In genomic region chr10:79331226-79331625, GRCh38 we compare ENCODE assay signal across 10 cellular contexts. TPM values are rescaled to one million over a fixed set of nuclear protein-coding genes. Genes with fewer than 3 reads are reported as not detected.
DNase-seq lines count a peak whose midpoint lies in the region; ATAC-seq and TF ChIP-seq lines count a peak whose summit lies in the region.
"Had no signal": no experiment of that assay in that cellular context is flagged by ENCODE, and none has a peak within 500 bp of the region (broad histone marks: within the 10 kb centered on the region; RNA-seq: fewer than 3 reads in every experiment).

No MANE protein-coding gene starts in this region.

- peak overlapping the region; percentile 50 for H3K4me3 Mint-ChIP-seq in T-helper 2 cell treated with Interferon-gamma antibody and Interleukin-4, amounts not matched to agents 5 μg/mL and 100 μg/mL, for 36 hours
- no peak overlapping the region for H3K4me3 Mint-ChIP-seq in T-helper 17 cell

- H3K36me3 ChIP-seq in HCT116 (ENCODE audit: control insufficient read depth in 1 of 2, insufficient read depth in 2 of 2, low read length in 2 of 2) (no peaks in the 10 kb centered on the region), neuronal stem cell (replicated peaks in 1 of 2; ENCODE audit: control insufficient read depth in 2 of 2, insufficient read depth in 2 of 2, low read length in 2 of 2) (peaks cover 0 to 2% of the 10 kb centered on the region in 2 donors)
- H3K36me3 ChIP-seq: heart left ventricle, thyroid gland had no signal

- H3K9me2 ChIP-seq in HCT116 (ENCODE audit: insufficient read depth), result no peaks in the 10 kb centered on the region

- H3K14ac ChIP-seq in neuronal stem cell (ENCODE audit: low read length), result no peak overlapping the region

- no peak overlapping the region for H2BK15ac ChIP-seq in neuronal stem cell (ENCODE audit: low read length)

- no peaks in the 10 kb centered on the region for H3K79me1 ChIP-seq in neuronal stem cell (ENCODE audit: low read depth, low read length)

- no peak for TF ChIP-seq RAD21 in HCT116 (IDR thresholded peaks at IDR 0.05; ENCODE audit: low read depth)

- RAD21 ChIA-PET in HCT116 (lab: Charles Lee; ENCODE audit: low non-redundant PET in 1 of 2, low total read pairs in 2 of 2, uncharacterized antibody in 2 of 2, unreplicated experiment in 2 of 2), result no interaction called here

- CTCF ChIA-PET in HCT116 (lab: Charles Lee), result no interaction called here

- no peak overlapping the region for H4K91ac ChIP-seq in neuronal stem cell (ENCODE audit: low read depth, low read length, poor library complexity)

- no peaks in the 10 kb centered on the region for H3K27me3 Mint-ChIP-seq in T-helper 2 cell treated with Interferon-gamma antibody and Interleukin-4, amounts not matched to agents 5 μg/mL and 100 μg/mL, for 36 hours (ENCODE audit: low read depth)
- H3K27me3 Mint-ChIP-seq in T-helper 17 cell, result no peaks in the 10 kb centered on the region

- H3K27ac ChIP-seq in HCT116 (ENCODE audit: low read depth, low read length) (no peak overlapping the region), neuronal stem cell (replicated peaks; ENCODE audit: low read length) (no peak overlapping the region)
- H3K27ac ChIP-seq: thyroid gland had no signal

- POLR2A ChIA-PET in HCT116 (lab: Charles Lee), result no interaction called here

- H3K4me2 ChIP-seq in HCT116 (ENCODE audit: low read length) (no peak overlapping the region), neuronal stem cell (ENCODE audit: insufficient read depth, low read length, poor library complexity, severe bottlenecking) (no peak overlapping the region)

- H4K20me1 ChIP-seq in HCT116 (ENCODE audit: insufficient read depth), result no peaks in the 10 kb centered on the region

- H3K9ac ChIP-seq in HCT116 (ENCODE audit: low read length), result no peak overlapping the region
- no peak overlapping the region for H3K9ac ChIP-seq in neuronal stem cell (ENCODE audit: low read depth, low read length, poor library complexity)

- H3K9me3 ChIP-seq in HCT116 (ENCODE audit: control insufficient read depth in 1 of 2, insufficient read depth in 1 of 2, low read depth in 1 of 2, low read length in 2 of 2) (no peaks in the 10 kb centered on the region), T-helper 17 cell (ENCODE audit: control insufficient read depth, low read length, poor library complexity, severe bottlenecking) (no peaks in the 10 kb centered on the region), neuronal stem cell (replicated peaks in 1 of 2; ENCODE audit: control insufficient read depth in 2 of 2, insufficient read depth in 1 of 2, low read depth in 1 of 2, low read length in 2 of 2) (peaks cover 0 to 4% of the 10 kb centered on the region in 2 donors)
- H3K9me3 ChIP-seq: heart left ventricle, thyroid gland had no signal

- peak overlapping the region; percentile 6 for H3K18ac ChIP-seq in neuronal stem cell (ENCODE audit: low read length)

- intact Hi-C loops in HCT116 (cut with micrococcal nuclease), result no loop called here

- H3K4me1 ChIP-seq in HCT116 (ENCODE audit: control insufficient read depth in 1 of 2, insufficient read depth in 2 of 2, low read length in 2 of 2) (peaks cover 0 to 40% of the 10 kb centered on the region in 2 experiments; a peak in 2 of 4 replicates), neuronal stem cell (ENCODE audit: control insufficient read depth in 2 of 2, insufficient read depth in 1 of 2, low read depth in 1 of 2, low read length in 2 of 2) (peaks cover 0 to 1% of the 10 kb centered on the region in 2 donors)

- H3K79me2 ChIP-seq in HCT116 (ENCODE audit: insufficient read depth, low read length), result no peaks in the 10 kb centered on the region

- H3K4me3 ChIP-seq in HCT116 (replicated peaks in 1 of 2; ENCODE audit: low read depth in 1 of 2, low read length in 2 of 2) (no peak overlapping the region), neuronal stem cell (ENCODE audit: low read length in 2 of 2) (no peak overlapping the region)
- H3K4me3 ChIP-seq: heart left ventricle, thyroid gland had no signal

- BruUV-seq in HCT116 (replicated peaks; lab: Mats Ljungman, UMichigan), result no TSS peak

- H3K4me1 Mint-ChIP-seq in T-helper 2 cell treated with Interferon-gamma antibody and Interleukin-4, amounts not matched to agents 5 μg/mL and 100 μg/mL, for 36 hours (ENCODE audit: low read depth), result peaks cover 29% of the 10 kb centered on the region
- H3K4me1 Mint-ChIP-seq in T-helper 17 cell, result peaks cover 29% of the 10 kb centered on the region

- no peak for TF ChIP-seq CTCF in HCT116 (IDR thresholded peaks at IDR 0.05 in 2 of 3, conservative IDR thresholded peaks at IDR 0.05 in 1 of 3; ENCODE audit: borderline replicate concordance in 1 of 3, insufficient read depth in 1 of 3, low read depth in 2 of 3, low read length in 2 of 3)

- no peak overlapping the region for H2BK5ac ChIP-seq in neuronal stem cell (ENCODE audit: low read length)

- H3K27ac Mint-ChIP-seq in T-helper 2 cell treated with Interferon-gamma antibody and Interleukin-4, amounts not matched to agents 5 μg/mL and 100 μg/mL, for 36 hours, result peak overlapping the region; percentile 75
- H3K27ac Mint-ChIP-seq in T-helper 17 cell, result peak overlapping the region; percentile 95

- H2BK120ac ChIP-seq in neuronal stem cell (ENCODE audit: low read depth, low read length), result no peak overlapping the region

- no peak for TF ChIP-seq POLR2A in HCT116 (IDR thresholded peaks at IDR 0.05; ENCODE audit: borderline replicate concordance, extremely low read depth, insufficient read depth, insufficient read length)

- H3K23ac ChIP-seq in neuronal stem cell (ENCODE audit: low read depth, low read length, poor library complexity), result no peak overlapping the region

- H4K8ac ChIP-seq in neuronal stem cell (ENCODE audit: low read depth, low read length), result no peak overlapping the region

- no peak overlapping the region for H2AK5ac ChIP-seq in neuronal stem cell (ENCODE audit: low read depth, low read length)

- H3K27me3 ChIP-seq in HCT116 (ENCODE audit: insufficient read depth, low read length), result no peaks in the 10 kb centered on the region
- H3K27me3 ChIP-seq in neuronal stem cell (ENCODE audit: control insufficient read depth in 3 of 3, insufficient read depth in 3 of 3, low read depth in 1 of 3, low read length in 3 of 3), result peaks cover 0 to 18% (median 3%) of the 10 kb centered on the region in 3 experiments
- H3K27me3 ChIP-seq: heart left ventricle, thyroid gland had no signal

- WGBS in neuronal stem cell (ENCODE audit: extremely low coverage in 2 of 2, insufficient read length in 2 of 2, insufficient replicate concordance in 1 of 2), 2 donors, result no CpG with 5 or more reads among the region's 5 CpGs

- H2AFZ ChIP-seq in HCT116 (ENCODE audit: low read depth, low read length, poor library complexity, severe bottlenecking) (no peak overlapping the region), neuronal stem cell (ENCODE audit: low read length) (no peak overlapping the region)

- H3K4ac ChIP-seq in neuronal stem cell (ENCODE audit: low read length), result peak overlapping the region; percentile 53

- H3K36me3 Mint-ChIP-seq in T-helper 2 cell treated with Interferon-gamma antibody and Interleukin-4, amounts not matched to agents 5 μg/mL and 100 μg/mL, for 36 hours (ENCODE audit: low read depth), result peaks cover 8% of the 10 kb centered on the region
- H3K36me3 Mint-ChIP-seq in T-helper 17 cell (ENCODE audit: low read depth), result peaks cover 4% of the 10 kb centered on the region

- ATAC-seq in HCT116 (peak; percentile 32), T-helper 17 cell (no peak)

- no peak for DNase-seq in T-helper 2 cell treated with Interferon-gamma antibody and Interleukin-4, amounts not matched to agents 5 μg/mL and 100 μg/mL, for 36 hours (ENCODE audit: low spot score)
- DNase-seq in T-helper 2 cell, result no peak
- DNase-seq in HCT116 (ENCODE audit: low read depth, low spot score), result no peak
- DNase-seq in T-helper 17 cell, result no peak
- no peak for DNase-seq in neuronal stem cell (ENCODE audit: low spot score)
- no peak for DNase-seq in NK-92 treated with Interleukin-12 subunit alpha and Interleukin-12 subunit beta, amount 100 ng/mL, for 24 hours (lab: John Stamatoyannopoulos, UW)
- no peak for DNase-seq in effector CD4-positive, alpha-beta T cell
- no peak for DNase-seq in DMS153 (lab: John Stamatoyannopoulos, UW)
- DNase-seq: thyroid gland had no signal

- peaks cover 14% of the 10 kb centered on the region for H3K9me3 Mint-ChIP-seq in T-helper 2 cell treated with Interferon-gamma antibody and Interleukin-4, amounts not matched to agents 5 μg/mL and 100 μg/mL, for 36 hours

- H2BK12ac ChIP-seq in neuronal stem cell (ENCODE audit: low read length), result no peak overlapping the region

TF ChIP-seq in HCT116, 20 proteins besides CTCF, POLR2A, EP300 and RAD21 (continues in another document):
- TF ChIP-seq ZFX (IDR thresholded peaks at IDR 0.05) (no peak), CEBPB (IDR thresholded peaks at IDR 0.05; ENCODE audit: low read depth) (no peak), SP1 (IDR thresholded peaks at IDR 0.05; ENCODE audit: low read depth) (no peak), EZH2 (IDR thresholded peaks at IDR 0.05) (no peak), SIN3A (IDR thresholded peaks at IDR 0.05; ENCODE audit: low read depth) (no peak), TCF7L2 (IDR thresholded peaks at IDR 0.05; ENCODE audit: borderline replicate concordance, extremely low read depth, insufficient read depth, insufficient read length) (no peak), EGR1 (IDR thresholded peaks at IDR 0.05; ENCODE audit: low read depth) (no peak), MAX (IDR thresholded peaks at IDR 0.05) (no peak)

RNA-seq across cellular contexts. Expression of gene PPIF, which starts 16.0 kb away (rescaled TPM):
- total RNA-seq in HCT116 (2021; ENCODE audit: unreplicated experiment) (85.0 TPM), T-helper 17 cell (10 to 100 TPM; 59.4 to 82.3 TPM)
- 65.3 and 71.3 TPM in 2 replicates for polyA plus RNA-seq in HCT116 (2012)
- polyA plus RNA-seq in neuronal stem cell (2013, experiment 1 of 2), result 42.1 TPM
- 42.3 TPM for polyA plus RNA-seq in neuronal stem cell (2013, experiment 2 of 2)
